ENCODE assay signal across 9 cellular contexts in the genomic region with DNA sequence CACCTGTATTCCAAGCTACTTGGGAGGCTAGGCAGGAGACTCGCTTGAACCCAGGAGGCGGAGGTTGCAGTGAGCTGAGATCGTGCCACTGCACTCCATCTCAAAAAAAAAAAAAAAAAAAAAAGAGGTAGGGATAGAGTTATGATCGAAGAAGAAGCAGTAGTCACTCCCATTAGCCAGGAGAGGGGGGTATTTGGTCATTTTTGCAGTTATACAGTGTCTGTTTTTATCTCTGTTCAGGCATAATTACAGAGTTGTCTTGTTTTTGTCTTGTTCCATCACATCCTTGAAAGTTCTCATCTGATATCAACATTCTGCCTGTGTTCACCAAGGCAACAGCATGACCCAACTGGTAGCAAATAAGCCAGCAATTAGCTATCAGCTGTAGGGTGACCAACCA.
DNase-seq lines count a peak whose midpoint lies in the region; ATAC-seq and TF ChIP-seq lines count a peak whose summit lies in the region.
"Had no signal": no experiment of that assay in that cellular context is flagged by ENCODE, and none has a peak within 500 bp of the region (broad histone marks: within the 10 kb centered on the region; RNA-seq: fewer than 3 reads in every experiment).

No MANE protein-coding gene starts in this region.

- H3K4me3 ChIP-seq in GM12875 (ENCODE audit: low read depth, low read length) (no peak overlapping the region), cardiac fibroblast (replicated peaks in 1 of 2; ENCODE audit: low read depth in 2 of 2, low read length in 2 of 2) (no peak overlapping the region), neural progenitor cell (no peak overlapping the region)

- H3K36me3 Mint-ChIP-seq in neural progenitor cell, result no peaks in the 10 kb centered on the region

- H3F3A ChIP-seq in neural progenitor cell (ENCODE audit: low read depth), result peaks cover 13% of the 10 kb centered on the region

- no peaks in the 10 kb centered on the region for H3K36me3 ChIP-seq in neural progenitor cell

- no peaks in the 10 kb centered on the region for H3K79me2 ChIP-seq in neural progenitor cell (ENCODE audit: low read depth)

- H3K9me3 Mint-ChIP-seq in neural progenitor cell, result peaks cover 2% of the 10 kb centered on the region

- peaks cover 24% of the 10 kb centered on the region for H3K4me1 ChIP-seq in neural progenitor cell

- H3K27me3 ChIP-seq in neural progenitor cell, result no peaks in the 10 kb centered on the region

- no peaks in the 10 kb centered on the region for H4K20me1 ChIP-seq in neural progenitor cell (ENCODE audit: low read depth)

- H3K4me2 ChIP-seq in neural progenitor cell, result no peak overlapping the region

- no peak for TF ChIP-seq POLR2A in GM18505 (IDR thresholded peaks at IDR 0.05; ENCODE audit: borderline replicate concordance, extremely low read depth, insufficient read depth, insufficient read length)

- no peak overlapping the region for H3K27ac ChIP-seq in neural progenitor cell

- ATAC-seq in GM18505 (IDR thresholded peaks at IDR 0.05; ENCODE audit: unreplicated experiment) (no peak), HG02981 (IDR thresholded peaks at IDR 0.05; ENCODE audit: unreplicated experiment) (no peak)
- ATAC-seq: activated CD8-positive, alpha-beta T cell treated with anti-CD3 and anti-CD28 coated beads, Interleukin-2, amount 10 ng/mL, durations not matched to agents 7 days and 5 days; sciatic nerve had no signal

- TF ChIP-seq CTCF in GM12875 (IDR thresholded peaks at IDR 0.05; ENCODE audit: borderline replicate concordance, insufficient read depth, low read depth, low read length) (peak; percentile 1; the same call in 1 of the 2 replicates), cardiac fibroblast (IDR thresholded peaks at IDR 0.05; ENCODE audit: low read depth, low read length) (peak; percentile 51), neural progenitor cell (IDR thresholded peaks at IDR 0.05) (peak; percentile 29)

- H2AFZ ChIP-seq in neural progenitor cell (replicated peaks), result no peak overlapping the region

- DNase-seq in NCI-H2171 treated with DMSO at 0.1 percent for 48 hours (lab: John Stamatoyannopoulos, UW), result peak; percentile 50
- peak; percentile 79 to 82 for DNase-seq in cardiac fibroblast (ENCODE audit: low read depth in 2 of 2)
- no peak for DNase-seq in neural progenitor cell (ENCODE audit: low spot score)
- no peak for DNase-seq in NCI-H1092 (lab: John Stamatoyannopoulos, UW)
- DNase-seq: activated CD8-positive, alpha-beta T cell treated with anti-CD3 and anti-CD28 coated beads, Interleukin-2, amount 10 ng/mL, durations not matched to agents 7 days and 5 days had no signal

- H3K27me3 Mint-ChIP-seq in neural progenitor cell (ENCODE audit: insufficient read depth, low read depth), result peaks cover 2% of the 10 kb centered on the region

- no peaks in the 10 kb centered on the region for H3K9me3 ChIP-seq in neural progenitor cell (ENCODE audit: low read depth)

- no peak overlapping the region for H3K9ac ChIP-seq in neural progenitor cell

- peaks cover 40% of the 10 kb centered on the region for H3K4me1 Mint-ChIP-seq in neural progenitor cell

- no peak overlapping the region for H3K4me3 Mint-ChIP-seq in neural progenitor cell
- H3K4me3 Mint-ChIP-seq: activated CD8-positive, alpha-beta T cell treated with anti-CD3 and anti-CD28 coated beads, Interleukin-2, amount 10 ng/mL, durations not matched to agents 7 days and 5 days had no signal

- peak overlapping the region; percentile 80 for H3K27ac Mint-ChIP-seq in neural progenitor cell
- H3K27ac Mint-ChIP-seq: activated CD8-positive, alpha-beta T cell treated with anti-CD3 and anti-CD28 coated beads, Interleukin-2, amount 10 ng/mL, durations not matched to agents 7 days and 5 days had no signal

Comparison
In these comparisons a context has a peak if more than half of its experiments do, and no peak if none do; other contexts are left out.
1. CTCF ChIP-seq: peak in every context shown above with its lines; median percentile 51 in cardiac fibroblast; 29 in neural progenitor cell; 1 in GM12875.
2. DNase-seq: peak in NCI-H2171 treated with DMSO at 0.1 percent for 48 hours (single experiment) and cardiac fibroblast (2 of 2); none in neural progenitor cell (single experiment) and NCI-H1092 (single experiment).